ENCODE assay signal across 11 cellular contexts in genomic region chr9:18798106-18798505, GRCh38.
"Had no signal": no experiment of that assay in that cellular context is flagged by ENCODE, and none has a peak within 500 bp of the region (broad histone marks: within the 10 kb centered on the region; RNA-seq: fewer than 3 reads in every experiment).

No MANE protein-coding gene starts in this region.

- H3K27me3 ChIP-seq: dorsolateral prefrontal cortex, suprapubic skin had no signal

- H3K4me3 ChIP-seq: dorsolateral prefrontal cortex, smooth muscle cell, suprapubic skin had no signal

- DNase-seq: activated CD4-positive, CD25-positive, alpha-beta regulatory T cell treated with anti-CD3 and anti-CD28 coated beads, Interleukin-2, amount 50 U/mL, for 72 hours; activated naive CD8-positive, alpha-beta T cell treated with anti-CD3 and anti-CD28 coated beads, Interleukin-2, amount 10 ng/mL, durations not matched to agents 7 days and 5 days; aorta; glutamatergic neuron; right cardiac atrium; stimulated activated CD4-positive, alpha-beta T cell treated with anti-CD3 and anti-CD28 coated beads, Interleukin-4, amount 100 ng/mL, for 4 hours; stimulated activated CD8-positive, alpha-beta memory T cell treated with anti-CD3 and anti-CD28 coated beads, Interleukin-4, amount 100 ng/mL, for 48 hours; stimulated activated naive CD8-positive, alpha-beta T cell treated with anti-CD3 and anti-CD28 coated beads, Interleukin-15, Interleukin-2, amounts not matched to agents 100 U/mL and 50 U/mL, for 24 hours had no signal

- H3K27ac ChIP-seq: suprapubic skin had no signal

- H3K36me3 ChIP-seq: suprapubic skin had no signal
